Comparison of ENCODE assay signal across 15 cellular contexts in genomic region chr11:127804775-127805446, GRCh38.
"Had no signal": no experiment of that assay in that cellular context is flagged by ENCODE, and none has a peak within 500 bp of the region (broad histone marks: within the 10 kb centered on the region; RNA-seq: fewer than 3 reads in every experiment).

No MANE protein-coding gene starts in this region.

- DNase-seq: activated CD4-positive, alpha-beta memory T cell treated with anti-CD3 and anti-CD28 coated beads for 36 hours; activated CD4-positive, alpha-beta T cell treated with anti-CD3 and anti-CD28 coated beads for 36 hours; activated CD8-positive, alpha-beta memory T cell treated with anti-CD3 and anti-CD28 coated beads, Interleukin-2, amount 10 ng/mL, durations not matched to agents 7 days and 5 days; activated effector memory CD4-positive, alpha-beta T cell treated with Interleukin-2 at 50 U/mL for 16 hours; activated naive CD4-positive, alpha-beta T cell treated with anti-CD3 and anti-CD28 coated beads, Interleukin-2, amount 50 U/mL, for 16 hours; activated T-cell treated with anti-CD3 and anti-CD28 coated beads, Interleukin-2, amount 50 U/mL, for 24 hours; heart right ventricle; left lung; nephron progenitor cell; sigmoid colon; stimulated activated CD4-positive, alpha-beta T cell treated with anti-CD3 and anti-CD28 coated beads, Interleukin-12 subunit alpha, Interleukin-12 subunit beta, amount 100 ng/mL, for 4 hours had no signal

- H3K36me3 Mint-ChIP-seq: activated CD4-positive, alpha-beta memory T cell treated with anti-CD3 and anti-CD28 coated beads for 36 hours; activated CD8-positive, alpha-beta memory T cell treated with anti-CD3 and anti-CD28 coated beads, Interleukin-2, amount 10 ng/mL, durations not matched to agents 7 days and 5 days; stimulated activated effector memory CD8-positive, alpha-beta T cell treated with anti-CD3 and anti-CD28 coated beads, Interleukin-12 subunit alpha, Interleukin-12 subunit beta, amount 100 ng/mL, for 72 hours had no signal

- H3K4me1 Mint-ChIP-seq: activated CD4-positive, alpha-beta T cell treated with anti-CD3 and anti-CD28 coated beads for 36 hours; activated CD8-positive, alpha-beta memory T cell treated with anti-CD3 and anti-CD28 coated beads, Interleukin-2, amount 10 ng/mL, durations not matched to agents 7 days and 5 days; stimulated activated effector memory CD8-positive, alpha-beta T cell treated with anti-CD3 and anti-CD28 coated beads, Interleukin-12 subunit alpha, Interleukin-12 subunit beta, amount 100 ng/mL, for 72 hours had no signal

- H3K27ac Mint-ChIP-seq: activated CD4-positive, alpha-beta memory T cell treated with anti-CD3 and anti-CD28 coated beads for 36 hours; activated CD4-positive, alpha-beta T cell treated with anti-CD3 and anti-CD28 coated beads for 36 hours; activated CD8-positive, alpha-beta memory T cell treated with anti-CD3 and anti-CD28 coated beads, Interleukin-2, amount 10 ng/mL, durations not matched to agents 7 days and 5 days; activated T-cell treated with anti-CD3 and anti-CD28 coated beads, Interleukin-2, amount 50 U/mL, for 24 hours; nephron progenitor cell; stimulated activated effector memory CD8-positive, alpha-beta T cell treated with anti-CD3 and anti-CD28 coated beads, Interleukin-12 subunit alpha, Interleukin-12 subunit beta, amount 100 ng/mL, for 72 hours; T-helper 1 cell treated with Interleukin-12 subunit alpha and Interleukin-12 subunit beta and Interleukin-4 antibody, amounts not matched to agents 30 μg/mL and 1 μg/mL, for 36 hours had no signal

- H3K27me3 ChIP-seq: gastroesophageal sphincter, heart right ventricle, left lung, sigmoid colon had no signal

- H3K9me3 ChIP-seq: gastroesophageal sphincter, heart right ventricle, left lung, sigmoid colon, thoracic aorta had no signal

- H3K4me3 Mint-ChIP-seq: activated CD4-positive, alpha-beta memory T cell treated with anti-CD3 and anti-CD28 coated beads for 36 hours; activated CD4-positive, alpha-beta T cell treated with anti-CD3 and anti-CD28 coated beads for 36 hours; activated CD8-positive, alpha-beta memory T cell treated with anti-CD3 and anti-CD28 coated beads, Interleukin-2, amount 10 ng/mL, durations not matched to agents 7 days and 5 days; activated T-cell treated with anti-CD3 and anti-CD28 coated beads, Interleukin-2, amount 50 U/mL, for 24 hours; nephron progenitor cell; stimulated activated effector memory CD8-positive, alpha-beta T cell treated with anti-CD3 and anti-CD28 coated beads, Interleukin-12 subunit alpha, Interleukin-12 subunit beta, amount 100 ng/mL, for 72 hours; T-helper 1 cell treated with Interleukin-12 subunit alpha and Interleukin-12 subunit beta and Interleukin-4 antibody, amounts not matched to agents 30 μg/mL and 1 μg/mL, for 36 hours had no signal

- H3K27ac ChIP-seq: gastroesophageal sphincter, heart right ventricle, left lung, sigmoid colon, thoracic aorta had no signal

- ATAC-seq: activated CD4-positive, alpha-beta T cell treated with anti-CD3 and anti-CD28 coated beads for 36 hours; activated CD8-positive, alpha-beta memory T cell treated with anti-CD3 and anti-CD28 coated beads, Interleukin-2, amount 10 ng/mL, durations not matched to agents 7 days and 5 days; gastroesophageal sphincter; heart right ventricle; left lung; stimulated activated effector memory CD8-positive, alpha-beta T cell treated with anti-CD3 and anti-CD28 coated beads, Interleukin-12 subunit alpha, Interleukin-12 subunit beta, amount 100 ng/mL, for 72 hours had no signal

- H3K36me3 ChIP-seq: gastroesophageal sphincter, heart right ventricle, left lung, sigmoid colon, thoracic aorta had no signal

- H3K27me3 Mint-ChIP-seq: activated CD4-positive, alpha-beta memory T cell treated with anti-CD3 and anti-CD28 coated beads for 36 hours had no signal

- H3K4me3 ChIP-seq: gastroesophageal sphincter, heart right ventricle, left lung, sigmoid colon, thoracic aorta had no signal

- H3K4me1 ChIP-seq: gastroesophageal sphincter, heart right ventricle, left lung had no signal

- H3K9me3 Mint-ChIP-seq: activated CD4-positive, alpha-beta memory T cell treated with anti-CD3 and anti-CD28 coated beads for 36 hours; activated T-cell treated with anti-CD3 and anti-CD28 coated beads, Interleukin-2, amount 50 U/mL, for 24 hours; stimulated activated effector memory CD8-positive, alpha-beta T cell treated with anti-CD3 and anti-CD28 coated beads, Interleukin-12 subunit alpha, Interleukin-12 subunit beta, amount 100 ng/mL, for 72 hours; T-helper 1 cell treated with Interleukin-12 subunit alpha and Interleukin-12 subunit beta and Interleukin-4 antibody, amounts not matched to agents 30 μg/mL and 1 μg/mL, for 36 hours had no signal
